ENCODE assay signal across 17 cellular contexts in the genomic region with DNA sequence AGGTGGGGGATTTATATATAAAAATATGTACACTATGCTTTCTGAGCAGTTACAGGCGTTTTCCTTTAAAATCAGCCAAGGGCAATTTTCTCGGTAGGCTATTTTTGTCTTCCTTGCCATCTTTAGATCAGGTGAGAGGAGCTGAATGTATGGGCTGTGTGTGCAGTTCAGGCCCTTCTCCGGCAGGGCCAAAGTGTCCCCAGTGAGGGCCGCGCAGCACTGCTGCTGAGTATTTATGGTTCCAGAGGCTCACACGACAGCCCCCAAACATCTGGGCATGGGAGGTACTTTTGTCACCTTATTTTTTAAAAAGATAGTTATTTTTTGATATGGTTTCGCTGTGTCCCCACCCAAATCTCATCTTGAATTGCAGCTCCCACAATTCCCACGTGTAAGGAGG. TPM values are rescaled to one million over a fixed set of nuclear protein-coding genes. Genes with fewer than 3 reads are reported as not detected.
"Had no signal": no experiment of that assay in that cellular context is flagged by ENCODE, and none has a peak within 500 bp of the region (broad histone marks: within the 10 kb centered on the region; RNA-seq: fewer than 3 reads in every experiment).

No MANE protein-coding gene starts in this region.

- H3K27me3 ChIP-seq: hepatocyte had no signal

- H3K4me3 ChIP-seq: esophagus squamous epithelium, hepatocyte, lung, stomach, thoracic aorta had no signal

- H2AFZ ChIP-seq: hepatocyte had no signal

- ATAC-seq: effector memory CD8-positive, alpha-beta T cell; left colon; left ventricle myocardium superior; naive thymus-derived CD4-positive, alpha-beta T cell; sciatic nerve had no signal

- H3K4me2 ChIP-seq: hepatocyte had no signal

- DNase-seq: effector memory CD8-positive, alpha-beta T cell; esophagus squamous epithelium; head of caudate nucleus; left colon; left ventricle myocardium superior; naive thymus-derived CD4-positive, alpha-beta T cell; nephron progenitor cell; stimulated activated CD4-positive, alpha-beta T cell treated with anti-CD3 and anti-CD28 coated beads, Interleukin-12 subunit alpha, Interleukin-12 subunit beta, amount 100 ng/mL, for 4 hours; stimulated activated naive CD4-positive, alpha-beta T cell; stomach; trophoblast cell had no signal

- H3K36me3 ChIP-seq: thoracic aorta had no signal

- H3K36me3 Mint-ChIP-seq: naive thymus-derived CD4-positive, alpha-beta T cell had no signal

- H3K4me1 Mint-ChIP-seq: naive thymus-derived CD4-positive, alpha-beta T cell had no signal

- H3K27ac ChIP-seq: esophagus squamous epithelium, hepatocyte, stomach, thoracic aorta had no signal

- H3K9me3 Mint-ChIP-seq: dendritic cell treated with granulocyte-macrophage colony-stimulating factor and Interleukin-4, amounts not matched to agents 40 ng/mL and 50 ng/mL, for 4 days; effector memory CD8-positive, alpha-beta T cell had no signal

- FAIRE-seq: colon had no signal

- H3K9me3 ChIP-seq: esophagus squamous epithelium, stomach, thoracic aorta had no signal

- H3K79me2 ChIP-seq: hepatocyte had no signal

- H3K4me3 Mint-ChIP-seq: dendritic cell treated with granulocyte-macrophage colony-stimulating factor and Interleukin-4, amounts not matched to agents 40 ng/mL and 50 ng/mL, for 4 days; effector memory CD8-positive, alpha-beta T cell; naive thymus-derived CD4-positive, alpha-beta T cell; nephron progenitor cell had no signal

- H3K27ac Mint-ChIP-seq: dendritic cell treated with granulocyte-macrophage colony-stimulating factor and Interleukin-4, amounts not matched to agents 40 ng/mL and 50 ng/mL, for 4 days; effector memory CD8-positive, alpha-beta T cell; naive thymus-derived CD4-positive, alpha-beta T cell; nephron progenitor cell had no signal

RNA-seq across cellular contexts. Expression of a gene that starts 11.5 kb away (rescaled TPM):
- polyA plus RNA-seq: naive thymus-derived CD4-positive, alpha-beta T cell had no signal
